In the genomic region with DNA sequence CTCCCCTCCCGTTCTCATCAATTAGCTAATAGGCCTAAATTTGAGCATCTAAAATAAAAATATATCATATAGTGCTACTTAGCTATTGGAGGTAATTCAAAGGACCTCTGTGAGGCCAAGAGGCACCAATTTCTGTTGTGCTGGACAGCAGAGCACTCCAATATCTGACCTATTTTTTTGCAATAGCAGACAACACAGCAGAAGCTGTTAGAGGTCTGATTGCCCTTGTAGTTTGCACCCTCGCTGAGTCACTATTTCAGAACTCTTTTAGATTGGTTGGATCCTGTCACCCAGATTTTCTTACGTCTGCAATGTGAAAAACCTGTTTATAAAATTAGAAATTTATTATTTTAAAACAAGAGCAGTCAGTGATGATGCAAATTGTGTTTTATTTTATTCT, we compare ENCODE assay signal across 21 cellular contexts.
"Had no signal": no experiment of that assay in that cellular context is flagged by ENCODE, and none has a peak within 500 bp of the region (broad histone marks: within the 10 kb centered on the region; RNA-seq: fewer than 3 reads in every experiment).

No MANE protein-coding gene starts in this region.

- H3K9me3 ChIP-seq: SJCRH30 had no signal

- ATAC-seq: Panc1, PC-3, SK-N-SH treated with all-trans-retinoic acid at 6 μM for 48 hours had no signal

- H3K36me3 ChIP-seq: SJCRH30 had no signal

- H3K27ac ChIP-seq: HL-60, RWPE1, SJCRH30 had no signal

- H3K27me3 ChIP-seq: SJCRH30 had no signal

- H3K4me3 ChIP-seq: SJCRH30 had no signal

- DNase-seq: KBM-7, MV-4-11, NCI-H1048, NCI-H1105, NCI-H1417, NCI-H1436 treated with DMSO at 0.1 percent for 48 hours, NCI-H1694, NCI-H187 treated with DMSO at 0.1 percent for 48 hours, NCI-H2081, NCI-H2107, NCI-H2227 treated with DMSO at 0.1 percent for 48 hours, NCI-H524, NCI-H526 treated with DMSO at 0.1 percent for 48 hours, NCI-H748 treated with DMSO at 0.1 percent for 48 hours, PC-3, SHP77 treated with DMSO at 0.1 percent for 48 hours, SJCRH30 had no signal
